Comparison of ENCODE assay signal across 13 cellular contexts in genomic region chr10:44752451-44753441, GRCh38.
A peak's percentile ranks its signal among the peaks of the same experiment; 100 is the strongest.
DNase-seq lines count a peak whose midpoint lies in the region; ATAC-seq, FAIRE-seq and TF ChIP-seq lines count a peak whose summit lies in the region.
"Had no signal": no experiment of that assay in that cellular context is flagged by ENCODE, and none has a peak within 500 bp of the region (broad histone marks: within the 10 kb centered on the region; RNA-seq: fewer than 3 reads in every experiment).

No MANE protein-coding gene starts in this region.

- intact Hi-C loops in prostate gland (cut with DNase I) (no loop called here), gastrocnemius medialis (cut with DNase I; ENCODE audit: low total_unique reads) (no loop called here)

- TF ChIP-seq CTCF in prostate gland (IDR thresholded peaks at IDR 0.05) (no peak), gastrocnemius medialis (IDR thresholded peaks at IDR 0.05 in 4 of 5, conservative IDR thresholded peaks at IDR 0.05 in 1 of 5) (no peak)

- H3K4me3 ChIP-seq in prostate gland (no peak overlapping the region), gastrocnemius medialis (no peak overlapping the region), HAP-1 (no peak overlapping the region)

- H3K27me3 ChIP-seq in prostate gland (replicated peaks; ENCODE audit: insufficient read depth): no peaks in the 10 kb centered on the region
- H3K27me3 ChIP-seq in gastrocnemius medialis: no peaks in the 10 kb centered on the region
- H3K27me3 ChIP-seq in HAP-1 (ENCODE audit: low read depth): no peaks in the 10 kb centered on the region

- H3K36me3 ChIP-seq in prostate gland (no peaks in the 10 kb centered on the region), gastrocnemius medialis (no peaks in the 10 kb centered on the region), HAP-1 (replicated peaks) (no peaks in the 10 kb centered on the region)

- H3K4me1 ChIP-seq in prostate gland (replicated peaks) (peaks cover 3% of the 10 kb centered on the region), gastrocnemius medialis (no peaks in the 10 kb centered on the region), HAP-1 (no peaks in the 10 kb centered on the region)

- in situ Hi-C loops in gastrocnemius medialis (cut with MboI; ENCODE audit: low sequenced_read_pairs in 4 of 4) (no loop called here), HAP-1 (cut with MboI; ENCODE audit: low sequenced_read_pairs) (no loop called here)

- 40% methylated on average over 4 of the region's 4 CpGs for WGBS in prostate gland

- TF ChIP-seq POLR2A in prostate gland (IDR thresholded peaks at IDR 0.05): no peak
- TF ChIP-seq POLR2A in gastrocnemius medialis (IDR thresholded peaks at IDR 0.05): no peak

- DNase-seq in DMS79 (lab: John Stamatoyannopoulos, UW): peak; percentile 73
- DNase-seq in NCI-H226: peak; percentile 1
- peak; percentile 81 for DNase-seq in prostate gland (ENCODE audit: low spot score)
- DNase-seq in gastrocnemius medialis: no peak
- no peak for DNase-seq in HAP-1 (ENCODE audit: low spot score in 2 of 2)
- DNase-seq: activated naive CD4-positive, alpha-beta T cell; NCI-H2171 treated with DMSO at 0.1 percent for 48 hours; occipital lobe had no signal

- H3K9me3 ChIP-seq in prostate gland: no peaks in the 10 kb centered on the region
- H3K9me3 ChIP-seq in gastrocnemius medialis: no peaks in the 10 kb centered on the region
- no peaks in the 10 kb centered on the region for H3K9me3 ChIP-seq in HAP-1

- FAIRE-seq in endometrium (lab: Jason Lieb, UNC): peak; percentile 89
- FAIRE-seq: TTC549 had no signal

- H3K27ac ChIP-seq in prostate gland (peak overlapping the region; percentile 54 to 63), gastrocnemius medialis (no peak overlapping the region)

- no peak for ATAC-seq in gastrocnemius medialis
- no peak for ATAC-seq in GM18873 (IDR thresholded peaks at IDR 0.05; ENCODE audit: low FRiP score, unreplicated experiment)
- no peak for ATAC-seq in esophagus mucosa
- ATAC-seq: stimulated activated memory B cell treated with anti-CD40 and anti-IgM and Interleukin-4, amounts not matched to agents 10 μg/mL and 1 μg/mL and 100 μg/mL, for 72 hours had no signal

Comparison
In these comparisons a context has a peak if more than half of its experiments do, and no peak if none do; other contexts are left out.
1. DNase-seq: peak in DMS79 (single experiment), NCI-H226 (single experiment) and prostate gland (single experiment); none in gastrocnemius medialis (0 of 2) and HAP-1 (0 of 2).
2. H3K27ac ChIP-seq: peak in prostate gland (2 of 2); none in gastrocnemius medialis (0 of 4).